Comparison of ENCODE assay signal across 9 cellular contexts in genomic region chr11:126267650-126268049, GRCh38. TPM values are rescaled to one million over a fixed set of nuclear protein-coding genes. Genes with fewer than 3 reads are reported as not detected.
DNase-seq lines count a peak whose midpoint lies in the region; ATAC-seq, FAIRE-seq and TF ChIP-seq lines count a peak whose summit lies in the region.
"Had no signal": no experiment of that assay in that cellular context is flagged by ENCODE, and none has a peak within 500 bp of the region (broad histone marks: within the 10 kb centered on the region; RNA-seq: fewer than 3 reads in every experiment).

No MANE protein-coding gene starts in this region.

- H3K9me3 ChIP-seq in left ventricle myocardium inferior (replicated peaks) (no peaks in the 10 kb centered on the region), mammary epithelial cell (replicated peaks; ENCODE audit: insufficient read depth, low read length) (no peaks in the 10 kb centered on the region), mesodermal cell (ENCODE audit: control insufficient read depth, low read length) (no peaks in the 10 kb centered on the region), aorta (ENCODE audit: control insufficient read depth, low read length) (no peaks in the 10 kb centered on the region)

- no peaks in the 10 kb centered on the region for H4K20me1 ChIP-seq in mammary epithelial cell (ENCODE audit: insufficient read depth, low read length)

- TF ChIP-seq CTCF in left ventricle myocardium inferior (IDR thresholded peaks at IDR 0.05; ENCODE audit: borderline replicate concordance): no peak
- no peak for TF ChIP-seq CTCF in mammary epithelial cell (conservative IDR thresholded peaks at IDR 0.05 in 1 of 2, IDR thresholded peaks at IDR 0.05 in 1 of 2; ENCODE audit: extremely low read depth in 1 of 2, insufficient read depth in 1 of 2, low read depth in 1 of 2, low read length in 2 of 2)

- H3K4me3 ChIP-seq in left ventricle myocardium inferior (peak overlapping the region; percentile 86), mammary epithelial cell (replicated peaks in 1 of 3; ENCODE audit: insufficient read depth in 1 of 3, low read depth in 2 of 3, low read length in 3 of 3) (peak overlapping the region; percentile 75 to 83 (median 78)), mesodermal cell (ENCODE audit: extremely low read depth, insufficient read depth, low read length, poor library complexity, severe bottlenecking) (peak overlapping the region; percentile 93), aorta (ENCODE audit: low read length in 2 of 2) (peak overlapping the region; percentile 86 to 93)

- no peak for TF ChIP-seq POLR2A in GM12892 (IDR thresholded peaks at IDR 0.05; ENCODE audit: low read depth, low read length)

- ATAC-seq in aorta (ENCODE audit: low FRiP score) (no peak), HG02610 (IDR thresholded peaks at IDR 0.05; ENCODE audit: unreplicated experiment) (no peak)

- CTCF ChIA-PET in mammary epithelial cell (lab: Charles Lee; ENCODE audit: low non-redundant PET): no interaction called here

- WGBS in mammary epithelial cell (ENCODE audit: low coverage, missing lambda C conversion rate): 34% methylated on average over 4 of the region's 6 CpGs
- 90 to 95% methylated on average over 4 to 5 of the region's 6 CpGs for WGBS in mesodermal cell (ENCODE audit: insufficient coverage in 2 of 2), 2 experiments
- WGBS in aorta, 2 donors: 54 to 58% methylated on average over 6 of the region's 6 CpGs

- peaks cover 50% of the 10 kb centered on the region for H3K79me2 ChIP-seq in mammary epithelial cell (ENCODE audit: insufficient read depth, low read length)

- peak overlapping the region; percentile 90 for H3K4me2 ChIP-seq in mammary epithelial cell (ENCODE audit: insufficient read depth, low read depth, low read length)

- DNase-seq in left ventricle myocardium inferior (no peak), cardiac septum (ENCODE audit: low spot score) (no peak), mammary epithelial cell (no peak), aorta (no peak), ecto neural progenitor cell (ENCODE audit: low spot score) (no peak), GM12892 (ENCODE audit: insufficient read length) (no peak)
- DNase-seq: NCI-H2227 treated with DMSO at 0.1 percent for 48 hours had no signal

- dilution Hi-C loops in mammary epithelial cell (cut with HindIII; ENCODE audit: low sequenced_read_pairs): no loop called here

- peak overlapping the region; percentile 93 for H3K27ac ChIP-seq in left ventricle myocardium inferior (replicated peaks)
- H3K27ac ChIP-seq in mammary epithelial cell (ENCODE audit: insufficient read depth, low read depth, low read length): peak overlapping the region; percentile 76
- peak overlapping the region; percentile 8 for H3K27ac ChIP-seq in mesodermal cell (ENCODE audit: low read depth, low read length, severe bottlenecking)
- peak overlapping the region in 1 of 2 donors; percentile 7 for H3K27ac ChIP-seq in aorta (ENCODE audit: low read depth in 1 of 2, low read length in 2 of 2)

- peak overlapping the region; percentile 96 for H3K9ac ChIP-seq in mammary epithelial cell (ENCODE audit: insufficient read depth, low read length)

- no peaks in the 10 kb centered on the region for H3K27me3 ChIP-seq in left ventricle myocardium inferior (ENCODE audit: low read depth)
- H3K27me3 ChIP-seq in mammary epithelial cell (ENCODE audit: insufficient read depth, low read length): no peaks in the 10 kb centered on the region
- no peaks in the 10 kb centered on the region for H3K27me3 ChIP-seq in aorta (ENCODE audit: control insufficient read depth in 1 of 2, insufficient read depth in 2 of 2, low read length in 1 of 2)

- H2AFZ ChIP-seq in mammary epithelial cell (ENCODE audit: low read depth, low read length): peak overlapping the region; percentile 87

- H3K36me3 ChIP-seq in left ventricle myocardium inferior (peaks cover 55% of the 10 kb centered on the region), mammary epithelial cell (ENCODE audit: insufficient read depth, low read length) (peaks cover 42% of the 10 kb centered on the region), mesodermal cell (ENCODE audit: control insufficient read depth, insufficient read depth, low read length) (peaks cover 55% of the 10 kb centered on the region), aorta (ENCODE audit: control insufficient read depth in 1 of 2, insufficient read depth in 2 of 2, low read length in 1 of 2) (peaks cover 4 to 16% of the 10 kb centered on the region in 2 donors)

- no TSS peak for BruUV-seq in mammary epithelial cell (replicated peaks; lab: Mats Ljungman, UMichigan)

- in situ Hi-C loops in mammary epithelial cell (cut with MboI; ENCODE audit: low sequenced_read_pairs in 2 of 2): no loop called here

- intact Hi-C loops in left ventricle myocardium inferior (cut with micrococcal nuclease) (no loop called here), cardiac septum (cut with DNase I) (loop anchor here (1.0 to 10.0 kb wide), 3 partner anchors 56 to 343 kb away; partner anchors contain the start of genes CDON, FAM118B and RPUSD4), mammary epithelial cell (cut with micrococcal nuclease) (loop anchor here (1.0 to 5.0 kb wide), 4 partner anchors 37 to 345 kb away; partner anchors contain the start of genes CDON, DCPS, FAM118B and RPUSD4), aorta (cut with DNase I) (loop anchor here in 1 of 2 donors (2.0 to 5.0 kb wide), 2 partner anchors 15 to 55 kb away; partner anchors contain the start of genes FAM118B, RPUSD4 and TIRAP)

- FAIRE-seq in GM12892 (lab: Jason Lieb, UNC): no peak

- H3K4me1 ChIP-seq in left ventricle myocardium inferior: peaks cover 25% of the 10 kb centered on the region
- H3K4me1 ChIP-seq in mammary epithelial cell (ENCODE audit: insufficient read depth, low read length): peaks cover 13% of the 10 kb centered on the region
- peaks cover 7% of the 10 kb centered on the region for H3K4me1 ChIP-seq in mesodermal cell (ENCODE audit: control insufficient read depth, insufficient read depth, low read length, poor library complexity, severe bottlenecking)
- H3K4me1 ChIP-seq in aorta (ENCODE audit: control insufficient read depth in 1 of 2, insufficient read depth in 2 of 2, low read length in 2 of 2): peaks cover 0 to 5% of the 10 kb centered on the region in 2 donors

RNA-seq across cellular contexts. Expression of gene SRPRA, which starts 1.0 kb away (rescaled TPM):
- total RNA-seq in left ventricle myocardium inferior (64.2 TPM), cardiac septum (77.4 TPM), mammary epithelial cell (100 to 1,000 TPM in 1 of 2 donors, 10 to 100 TPM in 1; 79.9 to 108 TPM), aorta (100 to 1,000 TPM; 103 to 104 TPM)
- polyA plus RNA-seq in mammary epithelial cell (94.0 TPM), aorta (10 to 100 TPM; 29.4 to 74.7 TPM)
- 214 TPM for polyA minus RNA-seq in mammary epithelial cell
- 79.0 TPM for polyA plus RNA-seq in mesodermal cell (2013, experiment 1 of 2)
- polyA plus RNA-seq in mesodermal cell (2013, experiment 2 of 2): 69.9 TPM
- polyA plus RNA-seq in GM12892 (2012; ENCODE audit: missing spikeins): 74.4 TPM

RNA-seq across cellular contexts. Expression of gene FOXRED1, which starts 1.3 kb away (rescaled TPM):
- total RNA-seq in left ventricle myocardium inferior: 27.7 TPM
- total RNA-seq in cardiac septum: 23.0 TPM
- total RNA-seq in mammary epithelial cell: 10 to 100 TPM in 1 of 2 donors, 1 to 10 TPM in 1; 8.0 to 30.8 TPM
- 19.0 TPM for polyA plus RNA-seq in mammary epithelial cell
- 13.6 TPM for polyA minus RNA-seq in mammary epithelial cell
- polyA plus RNA-seq in mesodermal cell (2013, experiment 1 of 2): 33.9 TPM
- polyA plus RNA-seq in mesodermal cell (2013, experiment 2 of 2): 30.0 TPM
- 10 to 100 TPM; 19.9 to 25.4 TPM for total RNA-seq in aorta
- 10 to 100 TPM in 1 of 2 donors, 1 to 10 TPM in 1; 9.6 to 26.5 TPM for polyA plus RNA-seq in aorta
- 30.1 TPM for polyA plus RNA-seq in GM12892 (2012; ENCODE audit: missing spikeins)

RNA-seq across cellular contexts. Expression of gene TIRAP, which starts 15.2 kb away (rescaled TPM):
- 6.0 TPM for total RNA-seq in left ventricle myocardium inferior
- total RNA-seq in cardiac septum: 8.4 TPM
- total RNA-seq in mammary epithelial cell: 1 to 10 TPM; 6.3 to 8.8 TPM
- 6.0 TPM for polyA plus RNA-seq in mammary epithelial cell
- polyA minus RNA-seq in mammary epithelial cell: 4.8 TPM
- 5.6 TPM for polyA plus RNA-seq in mesodermal cell (2013, experiment 1 of 2)
- 5.1 TPM for polyA plus RNA-seq in mesodermal cell (2013, experiment 2 of 2)
- 10 to 100 TPM in 1 of 2 donors, 1 to 10 TPM in 1; 9.5 to 17.3 TPM for total RNA-seq in aorta
- 10 to 100 TPM in 1 of 2 donors, 1 to 10 TPM in 1; 4.9 to 10.7 TPM for polyA plus RNA-seq in aorta
- 4.3 TPM for polyA plus RNA-seq in GM12892 (2012; ENCODE audit: missing spikeins)

RNA-seq across cellular contexts. Expression of gene DCPS, which starts 36.2 kb away (rescaled TPM):
- total RNA-seq in left ventricle myocardium inferior (12.1 TPM), cardiac septum (9.9 TPM), mammary epithelial cell (10 to 100 TPM; 16.5 to 29.0 TPM), aorta (1 to 10 TPM; 9.0 to 9.9 TPM)
- polyA plus RNA-seq in mammary epithelial cell (41.1 TPM), aorta (1 to 10 TPM; 7.9 to 9.6 TPM)
- polyA minus RNA-seq in mammary epithelial cell: 22.1 TPM
- 19.8 TPM for polyA plus RNA-seq in mesodermal cell (2013, experiment 1 of 2)
- polyA plus RNA-seq in mesodermal cell (2013, experiment 2 of 2): 18.5 TPM
- polyA plus RNA-seq in GM12892 (2012; ENCODE audit: missing spikeins): 41.4 TPM

RNA-seq across cellular contexts. Expression of gene FAM118B, which starts 56.1 kb away (rescaled TPM):
- total RNA-seq in left ventricle myocardium inferior (26.7 TPM), cardiac septum (22.3 TPM), mammary epithelial cell (10 to 100 TPM; 16.0 to 27.7 TPM), aorta (10 to 100 TPM; 14.1 to 21.9 TPM)
- polyA plus RNA-seq in mammary epithelial cell (15.4 TPM), aorta (10 to 100 TPM; 11.9 to 19.0 TPM)
- polyA minus RNA-seq in mammary epithelial cell: 17.5 TPM
- 31.1 TPM for polyA plus RNA-seq in mesodermal cell (2013, experiment 1 of 2)
- polyA plus RNA-seq in mesodermal cell (2013, experiment 2 of 2): 31.9 TPM
- 10.2 TPM for polyA plus RNA-seq in GM12892 (2012; ENCODE audit: missing spikeins)
